ENCODE assay signal across 9 cellular contexts in genomic region chr2:27133195-27133875, GRCh38. TPM values are rescaled to one million over a fixed set of nuclear protein-coding genes. Genes with fewer than 3 reads are reported as not detected.
DNase-seq lines count a peak whose midpoint lies in the region; ATAC-seq, FAIRE-seq and TF ChIP-seq lines count a peak whose summit lies in the region.
"Had no signal": no experiment of that assay in that cellular context is flagged by ENCODE, and none has a peak within 500 bp of the region (broad histone marks: within the 10 kb centered on the region; RNA-seq: fewer than 3 reads in every experiment).

No MANE protein-coding gene starts in this region.

- no peak overlapping the region for H4K91ac ChIP-seq in neuronal stem cell (ENCODE audit: low read depth, low read length, poor library complexity)

- BruUV-seq in endothelial cell of umbilical vein (replicated peaks; lab: Mats Ljungman, UMichigan) = TSS peak; percentile 34

- no peaks in the 10 kb centered on the region for H3K27me3 ChIP-seq in endothelial cell of umbilical vein (ENCODE audit: control insufficient read depth in 2 of 2, insufficient read depth in 2 of 2, low read length in 2 of 2)
- H3K27me3 ChIP-seq in neuronal stem cell (ENCODE audit: control insufficient read depth in 3 of 3, insufficient read depth in 3 of 3, low read depth in 1 of 3, low read length in 3 of 3) = peaks cover 0 to 13% (median 0%) of the 10 kb centered on the region in 3 experiments

- H4K20me1 ChIP-seq in endothelial cell of umbilical vein (replicated peaks; ENCODE audit: control insufficient read depth, extremely low read depth, insufficient read depth, low read length) = no peaks in the 10 kb centered on the region

- TF ChIP-seq POLR2A in endothelial cell of umbilical vein (IDR thresholded peaks at IDR 0.05; ENCODE audit: low read depth, low read length) = no peak

- H2AFZ ChIP-seq in endothelial cell of umbilical vein (ENCODE audit: low read depth, low read length) (no peak overlapping the region), neuronal stem cell (ENCODE audit: low read length) (no peak overlapping the region)

- CTCF ChIA-PET in endothelial cell of umbilical vein (lab: Charles Lee) = interaction anchor here (1.0 to 2.2 kb wide), 12 partner anchors 10 to 170 kb away, joined by 3 to 14 read pairs (median 7); partner anchors contain the start of genes ABHD1, AGBL5 and TRIM54

- peak overlapping the region; percentile 82 for H3K4me3 ChIP-seq in GM08714 (ENCODE audit: low read length)
- peak overlapping the region; percentile 78 to 97 (median 84) for H3K4me3 ChIP-seq in endothelial cell of umbilical vein (replicated peaks in 1 of 3; ENCODE audit: insufficient read depth in 1 of 3, low read depth in 1 of 3, low read length in 3 of 3)
- peak overlapping the region; percentile 95 to 98 for H3K4me3 ChIP-seq in neuronal stem cell (ENCODE audit: low read length in 2 of 2)

- peaks cover 10% of the 10 kb centered on the region for H3K4me1 ChIP-seq in endothelial cell of umbilical vein (ENCODE audit: control insufficient read depth, extremely low read depth, insufficient read depth, low read length)
- H3K4me1 ChIP-seq in neuronal stem cell (ENCODE audit: control insufficient read depth in 2 of 2, insufficient read depth in 1 of 2, low read depth in 1 of 2, low read length in 2 of 2) = peaks cover 5 to 8% of the 10 kb centered on the region in 2 donors

- H3K4me2 ChIP-seq in endothelial cell of umbilical vein (ENCODE audit: insufficient read depth, low read length) (peak overlapping the region; percentile 87), neuronal stem cell (ENCODE audit: insufficient read depth, low read length, poor library complexity, severe bottlenecking) (peak overlapping the region; percentile 66)

- ATAC-seq in SK-N-SH treated with all-trans-retinoic acid at 6 μM for 48 hours (no peak), HG03139 (IDR thresholded peaks at IDR 0.05; ENCODE audit: unreplicated experiment) (no peak), HG03045 (IDR thresholded peaks at IDR 0.05; ENCODE audit: unreplicated experiment) (no peak), GM21423 (IDR thresholded peaks at IDR 0.05; ENCODE audit: unreplicated experiment) (no peak)

- FAIRE-seq in endothelial cell of umbilical vein (lab: Jason Lieb, UNC) (no peak), frontal cortex (lab: Jason Lieb, UNC) (no peak)

- peaks cover 6 to 27% of the 10 kb centered on the region in 2 experiments for H3K36me3 ChIP-seq in endothelial cell of umbilical vein (ENCODE audit: control insufficient read depth in 2 of 2, extremely low read depth in 1 of 2, insufficient read depth in 2 of 2, low read length in 2 of 2)
- H3K36me3 ChIP-seq in neuronal stem cell (replicated peaks in 1 of 2; ENCODE audit: control insufficient read depth in 2 of 2, insufficient read depth in 2 of 2, low read length in 2 of 2) = peaks cover 28 to 45% of the 10 kb centered on the region in 2 donors

- no peak overlapping the region for H3K18ac ChIP-seq in neuronal stem cell (ENCODE audit: low read length)

- H3K23ac ChIP-seq in neuronal stem cell (ENCODE audit: low read depth, low read length, poor library complexity) = peak overlapping the region; percentile 31

- no peak overlapping the region for H3K14ac ChIP-seq in neuronal stem cell (ENCODE audit: low read length)

- H3K9me3 ChIP-seq in endothelial cell of umbilical vein (replicated peaks; ENCODE audit: control insufficient read depth, insufficient read depth, low read length) (no peaks in the 10 kb centered on the region), neuronal stem cell (replicated peaks in 1 of 2; ENCODE audit: control insufficient read depth in 2 of 2, insufficient read depth in 1 of 2, low read depth in 1 of 2, low read length in 2 of 2) (no peaks in the 10 kb centered on the region)

- no peak overlapping the region for H2BK5ac ChIP-seq in neuronal stem cell (ENCODE audit: low read length)

- peaks cover 18% of the 10 kb centered on the region for H3K79me2 ChIP-seq in endothelial cell of umbilical vein (ENCODE audit: control insufficient read depth, insufficient read depth, low read length)

- TF ChIP-seq CTCF in endothelial cell of umbilical vein (IDR thresholded peaks at IDR 0.05; ENCODE audit: extremely low read depth in 1 of 2, insufficient read depth in 1 of 2, low read depth in 1 of 2, low read length in 2 of 2) = no peak

- POLR2A ChIA-PET in endothelial cell of umbilical vein (lab: Charles Lee) = interaction anchor here (1.5 to 1.9 kb wide), 2 partner anchors 10 to 83 kb away, joined by 3 to 7 read pairs; partner anchors contain the start of gene ABHD1

- H2BK15ac ChIP-seq in neuronal stem cell (ENCODE audit: low read length) = no peak overlapping the region

- H3K4ac ChIP-seq in neuronal stem cell (ENCODE audit: low read length) = no peak overlapping the region

- dilution Hi-C loops in endothelial cell of umbilical vein (cut with MboI; ENCODE audit: extremely low pct_ligation_motif_present, low sequenced_read_pairs) = no loop called here

- H3K79me1 ChIP-seq in neuronal stem cell (ENCODE audit: low read depth, low read length) = peaks cover 9% of the 10 kb centered on the region

- DNase-seq in endothelial cell of umbilical vein (ENCODE audit: low read depth, low spot score) (no peak), neuronal stem cell (ENCODE audit: low spot score) (no peak), frontal cortex (ENCODE audit: low spot score in 2 of 2) (no peak)

- intact Hi-C loops in endothelial cell of umbilical vein (cut with micrococcal nuclease) = no loop called here

- H2BK12ac ChIP-seq in neuronal stem cell (ENCODE audit: low read length) = no peak overlapping the region

- H3K27ac ChIP-seq in endothelial cell of umbilical vein (ENCODE audit: insufficient read depth, low read depth, low read length) (no peak overlapping the region), neuronal stem cell (replicated peaks; ENCODE audit: low read length) (no peak overlapping the region)

- H2AK5ac ChIP-seq in neuronal stem cell (ENCODE audit: low read depth, low read length) = no peak overlapping the region

- no CpG with 5 or more reads among the region's 14 CpGs for WGBS in neuronal stem cell (ENCODE audit: extremely low coverage in 2 of 2, insufficient read length in 2 of 2, insufficient replicate concordance in 1 of 2), 2 donors

- no peaks in the 10 kb centered on the region for H3K9me1 ChIP-seq in endothelial cell of umbilical vein (replicated peaks; ENCODE audit: control insufficient read depth, extremely low read depth, insufficient read depth, low read length)

- no peak overlapping the region for H4K8ac ChIP-seq in neuronal stem cell (ENCODE audit: low read depth, low read length)

- no peak overlapping the region for H2BK120ac ChIP-seq in neuronal stem cell (ENCODE audit: low read depth, low read length)

- H3K9ac ChIP-seq in endothelial cell of umbilical vein (replicated peaks; ENCODE audit: extremely low read depth, insufficient read depth, low read length) = peak overlapping the region; percentile 86
- no peak overlapping the region for H3K9ac ChIP-seq in neuronal stem cell (ENCODE audit: low read depth, low read length, poor library complexity)

RNA-seq across cellular contexts. Expression of gene PREB, which starts 1.1 kb away (rescaled TPM):
- total RNA-seq in endothelial cell of umbilical vein (45.6 and 47.2 TPM in 2 replicates), frontal cortex (20.8 TPM)
- 73.3 and 73.4 TPM in 2 replicates for polyA plus RNA-seq in endothelial cell of umbilical vein
- 55.9 and 57.6 TPM in 2 replicates for polyA plus RNA-seq in endothelial cell of umbilical vein (2011; cell fraction: cytosol; rRNA removed)
- polyA plus RNA-seq in endothelial cell of umbilical vein (2011; cell fraction: nucleus; rRNA removed) = 62.2 and 111 TPM in 2 replicates
- polyA plus RNA-seq in endothelial cell of umbilical vein (2012) = 41.4 and 54.5 TPM in 2 replicates
- 93.6 and 128 TPM in 2 replicates for polyA minus RNA-seq in endothelial cell of umbilical vein
- polyA minus RNA-seq in endothelial cell of umbilical vein (2011; cell fraction: cytosol; rRNA and poly(A)+ RNA removed) = 27.2 TPM
- polyA minus RNA-seq in endothelial cell of umbilical vein (2011; cell fraction: nucleus; rRNA and poly(A)+ RNA removed) = 20.6 and 22.0 TPM in 2 replicates
- polyA plus RNA-seq in neuronal stem cell (2013, experiment 1 of 2) = 31.0 TPM
- 31.5 TPM for polyA plus RNA-seq in neuronal stem cell (2013, experiment 2 of 2)

RNA-seq across cellular contexts. Expression of gene PRR30, which starts 5.9 kb away (rescaled TPM):
- not detected in 2 replicates for total RNA-seq in endothelial cell of umbilical vein
- not detected in 2 replicates for polyA plus RNA-seq in endothelial cell of umbilical vein
- not detected in 2 replicates for polyA plus RNA-seq in endothelial cell of umbilical vein (2011; cell fraction: cytosol; rRNA removed)
- polyA plus RNA-seq in endothelial cell of umbilical vein (2011; cell fraction: nucleus; rRNA removed) = not detected in 2 replicates
- not detected in 2 replicates for polyA plus RNA-seq in endothelial cell of umbilical vein (2012)
- polyA minus RNA-seq in endothelial cell of umbilical vein = not detected in 2 replicates
- not detected for polyA minus RNA-seq in endothelial cell of umbilical vein (2011; cell fraction: cytosol; rRNA and poly(A)+ RNA removed)
- polyA minus RNA-seq in endothelial cell of umbilical vein (2011; cell fraction: nucleus; rRNA and poly(A)+ RNA removed) = not detected in 2 replicates
- polyA plus RNA-seq in neuronal stem cell (2013, experiment 1 of 2) = not detected
- polyA plus RNA-seq in neuronal stem cell (2013, experiment 2 of 2) = not detected
- not detected for total RNA-seq in frontal cortex
- total RNA-seq: M059J had no signal

RNA-seq across cellular contexts. Expression of gene ABHD1, which starts 9.7 kb away (rescaled TPM):
- total RNA-seq in endothelial cell of umbilical vein = not detected in 2 replicates
- polyA plus RNA-seq in endothelial cell of umbilical vein = 0.07 and 0.41 TPM in 2 replicates
- polyA plus RNA-seq in endothelial cell of umbilical vein (2011; cell fraction: cytosol; rRNA removed) = 0.10 and 0.25 TPM in 2 replicates
- 0.21 and 0.43 TPM in 2 replicates for polyA plus RNA-seq in endothelial cell of umbilical vein (2011; cell fraction: nucleus; rRNA removed)
- 0.26 and 0.76 TPM in 2 replicates for polyA plus RNA-seq in endothelial cell of umbilical vein (2012)
- polyA minus RNA-seq in endothelial cell of umbilical vein = 0.39 TPM in 1 of 2 replicates, not detected in the other
- polyA minus RNA-seq in endothelial cell of umbilical vein (2011; cell fraction: cytosol; rRNA and poly(A)+ RNA removed) = not detected
- 0.14 TPM in 1 of 2 replicates, not detected in the other for polyA minus RNA-seq in endothelial cell of umbilical vein (2011; cell fraction: nucleus; rRNA and poly(A)+ RNA removed)
- polyA plus RNA-seq in neuronal stem cell (2013, experiment 1 of 2) = 0.36 TPM
- 0.24 TPM for polyA plus RNA-seq in neuronal stem cell (2013, experiment 2 of 2)
- total RNA-seq in frontal cortex = 0.41 TPM

RNA-seq across cellular contexts. Expression of gene CGREF1, which starts 14.4 kb away (rescaled TPM):
- total RNA-seq in endothelial cell of umbilical vein (4.0 and 5.8 TPM in 2 replicates), frontal cortex (18.3 TPM)
- polyA plus RNA-seq in endothelial cell of umbilical vein = 2.7 and 2.9 TPM in 2 replicates
- 3.0 and 3.1 TPM in 2 replicates for polyA plus RNA-seq in endothelial cell of umbilical vein (2011; cell fraction: cytosol; rRNA removed)
- 2.0 and 2.9 TPM in 2 replicates for polyA plus RNA-seq in endothelial cell of umbilical vein (2011; cell fraction: nucleus; rRNA removed)
- 8.2 and 17.6 TPM in 2 replicates for polyA plus RNA-seq in endothelial cell of umbilical vein (2012)
- 1.2 TPM in 2 replicates for polyA minus RNA-seq in endothelial cell of umbilical vein
- not detected for polyA minus RNA-seq in endothelial cell of umbilical vein (2011; cell fraction: cytosol; rRNA and poly(A)+ RNA removed)
- 0.67 and 1.3 TPM in 2 replicates for polyA minus RNA-seq in endothelial cell of umbilical vein (2011; cell fraction: nucleus; rRNA and poly(A)+ RNA removed)
- 4.3 TPM for polyA plus RNA-seq in neuronal stem cell (2013, experiment 1 of 2)
- 4.5 TPM for polyA plus RNA-seq in neuronal stem cell (2013, experiment 2 of 2)

RNA-seq across cellular contexts. Expression of gene TCF23, which starts 15.5 kb away (rescaled TPM):
- not detected in 2 replicates for total RNA-seq in endothelial cell of umbilical vein
- not detected in 2 replicates for polyA plus RNA-seq in endothelial cell of umbilical vein
- polyA plus RNA-seq in endothelial cell of umbilical vein (2011; cell fraction: cytosol; rRNA removed) = not detected in 2 replicates
- not detected in 2 replicates for polyA plus RNA-seq in endothelial cell of umbilical vein (2011; cell fraction: nucleus; rRNA removed)
- not detected in 2 replicates for polyA plus RNA-seq in endothelial cell of umbilical vein (2012)
- not detected in 2 replicates for polyA minus RNA-seq in endothelial cell of umbilical vein
- not detected for polyA minus RNA-seq in endothelial cell of umbilical vein (2011; cell fraction: cytosol; rRNA and poly(A)+ RNA removed)
- not detected in 2 replicates for polyA minus RNA-seq in endothelial cell of umbilical vein (2011; cell fraction: nucleus; rRNA and poly(A)+ RNA removed)
- 0.01 TPM for polyA plus RNA-seq in neuronal stem cell (2013, experiment 1 of 2)
- polyA plus RNA-seq in neuronal stem cell (2013, experiment 2 of 2) = not detected
- total RNA-seq in frontal cortex = not detected
- total RNA-seq: M059J had no signal
